Comparison of ENCODE assay signal across 13 cellular contexts in genomic region chr3:50157821-50158556, GRCh38. TPM values are rescaled to one million over a fixed set of nuclear protein-coding genes. Genes with fewer than 3 reads are reported as not detected.
DNase-seq lines count a peak whose midpoint lies in the region; ATAC-seq and TF ChIP-seq lines count a peak whose summit lies in the region.
"Had no signal": no experiment of that assay in that cellular context is flagged by ENCODE, and none has a peak within 500 bp of the region (broad histone marks: within the 10 kb centered on the region; RNA-seq: fewer than 3 reads in every experiment).

No MANE protein-coding gene starts in this region.

- H3K14ac ChIP-seq in neuronal stem cell (ENCODE audit: low read length) = no peak overlapping the region

- no peak for ATAC-seq in GM18505 (IDR thresholded peaks at IDR 0.05; ENCODE audit: unreplicated experiment)
- ATAC-seq: stimulated activated memory B cell treated with anti-CD40 and anti-IgM and Interleukin-4, amounts not matched to agents 10 μg/mL and 1 μg/mL and 100 μg/mL, for 72 hours had no signal

- H3K4me3 ChIP-seq in BLaER1 (peak overlapping the region; percentile 79), endodermal cell (ENCODE audit: low read length) (no peak overlapping the region), neuronal stem cell (ENCODE audit: low read length in 2 of 2) (peak overlapping the region in 1 of 2 donors; percentile 22)
- H3K4me3 ChIP-seq: adrenal gland had no signal

- TF ChIP-seq CTCF in endodermal cell (conservative IDR thresholded peaks at IDR 0.05) = no peak

- H3K27ac Mint-ChIP-seq in endodermal cell = peak overlapping the region; percentile 74
- H3K27ac Mint-ChIP-seq: stimulated activated memory B cell treated with anti-CD40 and anti-IgM and Interleukin-4, amounts not matched to agents 10 μg/mL and 1 μg/mL and 100 μg/mL, for 72 hours had no signal

- H3K36me3 ChIP-seq in BLaER1 (peaks cover 42% of the 10 kb centered on the region), endodermal cell (ENCODE audit: control insufficient read depth, insufficient read depth, low read length) (no peaks in the 10 kb centered on the region), neuronal stem cell (replicated peaks in 1 of 2; ENCODE audit: control insufficient read depth in 2 of 2, insufficient read depth in 2 of 2, low read length in 2 of 2) (peaks cover 0 to 34% of the 10 kb centered on the region in 2 donors)
- H3K36me3 ChIP-seq: adrenal gland had no signal

- H3K36me3 Mint-ChIP-seq in endodermal cell (ENCODE audit: low read depth) = peaks cover 6% of the 10 kb centered on the region
- H3K36me3 Mint-ChIP-seq: stimulated activated memory B cell treated with anti-CD40 and anti-IgM and Interleukin-4, amounts not matched to agents 10 μg/mL and 1 μg/mL and 100 μg/mL, for 72 hours had no signal

- H3K27ac ChIP-seq in BLaER1 = peak overlapping the region; percentile 85
- H3K27ac ChIP-seq in endodermal cell (ENCODE audit: low read depth, low read length) = no peak overlapping the region
- no peak overlapping the region for H3K27ac ChIP-seq in neuronal stem cell (replicated peaks; ENCODE audit: low read length)

- H3K4ac ChIP-seq in neuronal stem cell (ENCODE audit: low read length) = no peak overlapping the region

- peak overlapping the region; percentile 52 for H4K8ac ChIP-seq in neuronal stem cell (ENCODE audit: low read depth, low read length)

- no peak overlapping the region for H2BK5ac ChIP-seq in neuronal stem cell (ENCODE audit: low read length)

- peak overlapping the region; percentile 34 for H2BK15ac ChIP-seq in neuronal stem cell (ENCODE audit: low read length)

- H3K4me1 ChIP-seq in BLaER1 (peaks cover 80% of the 10 kb centered on the region), endodermal cell (ENCODE audit: control insufficient read depth, insufficient read depth, low read length) (peaks cover 29% of the 10 kb centered on the region), neuronal stem cell (ENCODE audit: control insufficient read depth in 2 of 2, insufficient read depth in 1 of 2, low read depth in 1 of 2, low read length in 2 of 2) (peaks cover 10 to 26% of the 10 kb centered on the region in 2 donors)

- peak overlapping the region; percentile 93 for H3K4me3 Mint-ChIP-seq in endodermal cell
- H3K4me3 Mint-ChIP-seq: stimulated activated memory B cell treated with anti-CD40 and anti-IgM and Interleukin-4, amounts not matched to agents 10 μg/mL and 1 μg/mL and 100 μg/mL, for 72 hours had no signal

- TF ChIP-seq POLR2A in GM18505 (IDR thresholded peaks at IDR 0.05; ENCODE audit: borderline replicate concordance, extremely low read depth, insufficient read depth, insufficient read length) = no peak

- peak overlapping the region; percentile 40 for H2AFZ ChIP-seq in neuronal stem cell (ENCODE audit: low read length)

- peaks cover 14% of the 10 kb centered on the region for H3K27me3 Mint-ChIP-seq in endodermal cell (ENCODE audit: insufficient read depth)

- H2BK120ac ChIP-seq in neuronal stem cell (ENCODE audit: low read depth, low read length) = no peak overlapping the region

- H3K27me3 ChIP-seq in BLaER1 = peaks cover 11% of the 10 kb centered on the region
- peaks cover 23% of the 10 kb centered on the region for H3K27me3 ChIP-seq in endodermal cell (ENCODE audit: control insufficient read depth, insufficient read depth, low read length, poor library complexity, severe bottlenecking)
- peaks cover 0 to 87% (median 16%) of the 10 kb centered on the region in 3 experiments for H3K27me3 ChIP-seq in neuronal stem cell (ENCODE audit: control insufficient read depth in 3 of 3, insufficient read depth in 3 of 3, low read depth in 1 of 3, low read length in 3 of 3)
- H3K27me3 ChIP-seq: adrenal gland had no signal

- H3K18ac ChIP-seq in neuronal stem cell (ENCODE audit: low read length) = peak overlapping the region; percentile 42

- no peaks in the 10 kb centered on the region for H3K9me3 Mint-ChIP-seq in endodermal cell
- H3K9me3 Mint-ChIP-seq: stimulated activated memory B cell treated with anti-CD40 and anti-IgM and Interleukin-4, amounts not matched to agents 10 μg/mL and 1 μg/mL and 100 μg/mL, for 72 hours had no signal

- WGBS in endodermal cell (ENCODE audit: insufficient coverage in 1 of 2, insufficient read length in 1 of 2), 2 experiments = 84 to 86% methylated on average over 10 to 12 of the region's 12 CpGs
- no CpG with 5 or more reads among the region's 12 CpGs for WGBS in neuronal stem cell (ENCODE audit: extremely low coverage in 2 of 2, insufficient read length in 2 of 2, insufficient replicate concordance in 1 of 2), 2 donors

- DNase-seq in NCI-H2171 (lab: John Stamatoyannopoulos, UW) (peak; percentile 50), endodermal cell (no peak), neuronal stem cell (ENCODE audit: low spot score) (no peak), activated gamma-delta T cell (lab: John Stamatoyannopoulos, UW) (no peak), superior temporal gyrus (ENCODE audit: extremely low spot score) (no peak), hypothalamus (lab: John Stamatoyannopoulos, UW) (no peak)
- DNase-seq: activated CD4-positive, alpha-beta T cell treated with anti-CD3 and anti-CD28 coated beads, Interleukin-2, amount 50 U/mL, for 4 hours; adrenal gland; SW 1271 had no signal

- H3K4me2 ChIP-seq in BLaER1 (peak overlapping the region; percentile 98), neuronal stem cell (ENCODE audit: insufficient read depth, low read length, poor library complexity, severe bottlenecking) (no peak overlapping the region)

- H2AK5ac ChIP-seq in neuronal stem cell (ENCODE audit: low read depth, low read length) = peak overlapping the region; percentile 20

- H3K23ac ChIP-seq in neuronal stem cell (ENCODE audit: low read depth, low read length, poor library complexity) = peak overlapping the region; percentile 14

- peaks cover 57% of the 10 kb centered on the region for H3K4me1 Mint-ChIP-seq in endodermal cell

- peak overlapping the region; percentile 33 for H2BK12ac ChIP-seq in neuronal stem cell (ENCODE audit: low read length)

- H3K9me3 ChIP-seq in BLaER1 (no peaks in the 10 kb centered on the region), endodermal cell (ENCODE audit: control insufficient read depth, low read length) (no peaks in the 10 kb centered on the region), neuronal stem cell (replicated peaks in 1 of 2; ENCODE audit: control insufficient read depth in 2 of 2, insufficient read depth in 1 of 2, low read depth in 1 of 2, low read length in 2 of 2) (no peaks in the 10 kb centered on the region)
- H3K9me3 ChIP-seq: adrenal gland had no signal

- H4K20me1 ChIP-seq in BLaER1 = peaks cover 42% of the 10 kb centered on the region

- H3K9ac ChIP-seq in BLaER1 = peak overlapping the region; percentile 85
- no peak overlapping the region for H3K9ac ChIP-seq in endodermal cell (ENCODE audit: extremely low read depth, low read length, poor library complexity, severe bottlenecking)
- H3K9ac ChIP-seq in neuronal stem cell (ENCODE audit: low read depth, low read length, poor library complexity) = peak overlapping the region; percentile 56

- peaks cover 31% of the 10 kb centered on the region for H3K79me1 ChIP-seq in neuronal stem cell (ENCODE audit: low read depth, low read length)

- no peak overlapping the region for H4K91ac ChIP-seq in neuronal stem cell (ENCODE audit: low read depth, low read length, poor library complexity)

RNA-seq across cellular contexts. Expression of gene SEMA3F, which starts 2.9 kb away (rescaled TPM):
- total RNA-seq in endodermal cell = 10 to 100 TPM; 44.8 to 63.2 TPM
- polyA plus RNA-seq in endodermal cell (2013, experiment 1 of 2) = 32.1 TPM
- 33.4 TPM for polyA plus RNA-seq in endodermal cell (2013, experiment 2 of 2)
- 68.0 TPM for polyA plus RNA-seq in neuronal stem cell (2013, experiment 1 of 2)
- 67.2 TPM for polyA plus RNA-seq in neuronal stem cell (2013, experiment 2 of 2)

RNA-seq across cellular contexts. Expression of gene GNAT1, which starts 33.4 kb away (rescaled TPM):
- total RNA-seq in endodermal cell = 1 to 10 TPM in 1 of 2 donors, under 1 TPM in 1; 0.42 to 1.2 TPM
- polyA plus RNA-seq in endodermal cell (2013, experiment 1 of 2) = 0.11 TPM
- polyA plus RNA-seq in endodermal cell (2013, experiment 2 of 2) = 0.12 TPM
- polyA plus RNA-seq in neuronal stem cell (2013, experiment 1 of 2) = 0.03 TPM
- polyA plus RNA-seq in neuronal stem cell (2013, experiment 2 of 2) = 0.04 TPM
- total RNA-seq: adrenal gland, fibroblast of lung had no signal
- polyA plus RNA-seq: adrenal gland, fibroblast of lung had no signal

RNA-seq across cellular contexts. Expression of gene SLC38A3, which starts 47.1 kb away (rescaled TPM):
- total RNA-seq in endodermal cell = 1 to 10 TPM; 1.5 to 1.9 TPM
- polyA plus RNA-seq in endodermal cell (2013, experiment 1 of 2) = 4.4 TPM
- polyA plus RNA-seq in endodermal cell (2013, experiment 2 of 2) = 4.3 TPM
- 3.5 TPM for polyA plus RNA-seq in neuronal stem cell (2013, experiment 1 of 2)
- 3.2 TPM for polyA plus RNA-seq in neuronal stem cell (2013, experiment 2 of 2)
- total RNA-seq: fibroblast of lung had no signal
